1 cellular context compared by ENCODE assay signal in the genomic region with DNA sequence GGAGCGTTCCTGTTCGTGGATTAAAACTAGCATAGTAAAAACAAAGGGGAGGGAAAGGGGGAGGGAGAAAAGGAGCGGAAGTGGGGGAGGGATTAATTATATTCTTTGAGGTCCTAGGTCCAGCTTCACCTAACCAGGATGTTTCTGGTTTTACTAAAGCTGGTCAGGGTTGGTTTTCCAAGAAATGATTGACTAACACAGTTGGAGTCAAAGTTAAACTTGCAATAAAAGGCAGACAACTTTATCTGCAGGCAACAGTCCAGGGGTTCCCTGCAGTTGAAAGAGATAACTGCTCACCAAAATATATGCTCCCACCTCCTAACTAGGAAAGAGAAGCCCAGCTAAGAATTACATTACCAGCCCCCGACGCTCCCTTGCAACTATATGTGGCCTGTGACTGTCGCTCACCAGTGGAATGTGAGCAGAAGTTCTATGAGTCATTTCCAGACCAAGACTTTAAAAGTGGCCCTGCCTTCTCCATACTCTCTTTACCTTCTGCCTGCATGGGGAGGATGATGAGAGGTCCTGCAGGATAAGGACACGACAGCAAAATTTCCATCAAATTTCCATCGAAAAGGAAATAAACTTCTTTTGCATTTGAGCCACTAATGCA.
TF ChIP-seq lines count a peak whose summit lies in the region.

No MANE protein-coding gene starts in this region.

TF ChIP-seq in HCT116, 20 proteins besides CTCF, POLR2A, EP300 and RAD21 (continued from another document):
- TF ChIP-seq, protein P1, sequence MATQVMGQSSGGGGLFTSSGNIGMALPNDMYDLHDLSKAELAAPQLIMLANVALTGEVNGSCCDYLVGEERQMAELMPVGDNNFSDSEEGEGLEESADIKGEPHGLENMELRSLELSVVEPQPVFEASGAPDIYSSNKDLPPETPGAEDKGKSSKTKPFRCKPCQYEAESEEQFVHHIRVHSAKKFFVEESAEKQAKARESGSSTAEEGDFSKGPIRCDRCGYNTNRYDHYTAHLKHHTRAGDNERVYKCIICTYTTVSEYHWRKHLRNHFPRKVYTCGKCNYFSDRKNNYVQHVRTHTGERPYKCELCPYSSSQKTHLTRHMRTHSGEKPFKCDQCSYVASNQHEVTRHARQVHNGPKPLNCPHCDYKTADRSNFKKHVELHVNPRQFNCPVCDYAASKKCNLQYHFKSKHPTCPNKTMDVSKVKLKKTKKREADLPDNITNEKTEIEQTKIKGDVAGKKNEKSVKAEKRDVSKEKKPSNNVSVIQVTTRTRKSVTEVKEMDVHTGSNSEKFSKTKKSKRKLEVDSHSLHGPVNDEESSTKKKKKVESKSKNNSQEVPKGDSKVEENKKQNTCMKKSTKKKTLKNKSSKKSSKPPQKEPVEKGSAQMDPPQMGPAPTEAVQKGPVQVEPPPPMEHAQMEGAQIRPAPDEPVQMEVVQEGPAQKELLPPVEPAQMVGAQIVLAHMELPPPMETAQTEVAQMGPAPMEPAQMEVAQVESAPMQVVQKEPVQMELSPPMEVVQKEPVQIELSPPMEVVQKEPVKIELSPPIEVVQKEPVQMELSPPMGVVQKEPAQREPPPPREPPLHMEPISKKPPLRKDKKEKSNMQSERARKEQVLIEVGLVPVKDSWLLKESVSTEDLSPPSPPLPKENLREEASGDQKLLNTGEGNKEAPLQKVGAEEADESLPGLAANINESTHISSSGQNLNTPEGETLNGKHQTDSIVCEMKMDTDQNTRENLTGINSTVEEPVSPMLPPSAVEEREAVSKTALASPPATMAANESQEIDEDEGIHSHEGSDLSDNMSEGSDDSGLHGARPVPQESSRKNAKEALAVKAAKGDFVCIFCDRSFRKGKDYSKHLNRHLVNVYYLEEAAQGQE (IDR thresholded peaks at IDR 0.05; ENCODE audit: low read depth), result no peak
- no peak for TF ChIP-seq POLR2AphosphoS5 (IDR thresholded peaks at IDR 0.05; ENCODE audit: low read depth, low read length)
- TF ChIP-seq EZH2 (IDR thresholded peaks at IDR 0.05), result no peak
- no peak for TF ChIP-seq ATF3 (IDR thresholded peaks at IDR 0.05)
- TF ChIP-seq, protein P2, sequence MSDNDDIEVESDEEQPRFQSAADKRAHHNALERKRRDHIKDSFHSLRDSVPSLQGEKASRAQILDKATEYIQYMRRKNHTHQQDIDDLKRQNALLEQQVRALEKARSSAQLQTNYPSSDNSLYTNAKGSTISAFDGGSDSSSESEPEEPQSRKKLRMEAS (IDR thresholded peaks at IDR 0.05), result no peak
- no peak for TF ChIP-seq TCF7L2 (IDR thresholded peaks at IDR 0.05; ENCODE audit: borderline replicate concordance, extremely low read depth, insufficient read depth, insufficient read length)
- TF ChIP-seq ELF1 (IDR thresholded peaks at IDR 0.05; ENCODE audit: borderline replicate concordance, low read depth), result no peak
- no peak for TF ChIP-seq EGR1 (IDR thresholded peaks at IDR 0.05; ENCODE audit: low read depth)
- TF ChIP-seq SIN3A (IDR thresholded peaks at IDR 0.05; ENCODE audit: low read depth), result no peak
- TF ChIP-seq YY1 (IDR thresholded peaks at IDR 0.05; ENCODE audit: extremely low read depth, insufficient replicate concordance, low read depth, low read length), result no peak
